17 cellular contexts compared by ENCODE assay signal in the genomic region with DNA sequence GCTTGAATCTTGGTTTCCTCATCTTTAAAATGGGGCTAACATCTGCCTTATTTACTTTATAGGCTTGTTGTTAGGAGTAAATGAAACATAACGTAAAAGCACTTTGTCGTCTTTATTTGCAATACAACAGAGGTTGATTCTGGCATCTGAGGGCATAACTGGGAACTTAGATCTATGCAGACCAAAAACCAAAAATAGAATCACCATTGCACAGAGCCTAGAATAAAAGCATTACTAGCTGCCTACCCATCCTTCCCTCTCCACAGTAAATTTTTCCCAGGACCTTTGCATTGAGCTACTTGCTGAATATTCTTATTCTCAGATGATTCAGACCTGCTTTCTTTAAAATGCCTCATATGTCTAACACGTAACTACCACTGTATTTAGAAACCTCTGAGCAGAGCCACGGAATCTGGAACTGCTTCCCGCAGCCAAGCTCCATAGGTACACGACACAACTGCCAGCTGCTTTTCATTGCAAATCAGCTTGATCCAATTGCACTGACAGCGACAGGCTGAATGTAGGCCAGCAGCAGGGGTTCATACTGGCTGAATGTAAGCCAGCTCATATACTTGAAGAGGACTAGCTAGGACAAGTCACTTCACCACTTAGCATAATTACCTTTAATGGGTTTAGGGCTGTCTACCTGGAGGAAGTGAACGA. TPM values are rescaled to one million over a fixed set of nuclear protein-coding genes. Genes with fewer than 3 reads are reported as not detected.
DNase-seq lines count a peak whose midpoint lies in the region; ATAC-seq and TF ChIP-seq lines count a peak whose summit lies in the region.
"Had no signal": no experiment of that assay in that cellular context is flagged by ENCODE, and none has a peak within 500 bp of the region (broad histone marks: within the 10 kb centered on the region; RNA-seq: fewer than 3 reads in every experiment).

No MANE protein-coding gene starts in this region.

- no peaks in the 10 kb centered on the region for H3K4me1 Mint-ChIP-seq in progenitor cell of endocrine pancreas (ENCODE audit: low read depth)

- no peak overlapping the region for H3K4me3 Mint-ChIP-seq in progenitor cell of endocrine pancreas (ENCODE audit: low read depth)
- H3K4me3 Mint-ChIP-seq: dendritic cell treated with granulocyte-macrophage colony-stimulating factor and Interleukin-4, amounts not matched to agents 40 ng/mL and 50 ng/mL, for 4 days had no signal

- no peak for ATAC-seq in GM21367 (IDR thresholded peaks at IDR 0.05; ENCODE audit: unreplicated experiment)
- ATAC-seq: activated naive CD4-positive, alpha-beta T cell treated with anti-CD3 and anti-CD28 coated beads, Interleukin-2, amount 50 U/mL, for 72 hours; gastroesophageal sphincter; GM12878 had no signal

- H3K27me3 ChIP-seq in dorsolateral prefrontal cortex (no peaks in the 10 kb centered on the region), stomach (no peaks in the 10 kb centered on the region)
- H3K27me3 ChIP-seq: gastroesophageal sphincter had no signal

- WGBS in stomach, 5 donors, result 83 to 90% (median 90%) methylated on average over 8 of the region's 8 CpGs

- intact Hi-C loops in dorsolateral prefrontal cortex (cut with DNase I) (no loop called here), stomach (cut with DNase I; ENCODE audit: low total_unique reads) (no loop called here)

- no peak for TF ChIP-seq EP300 in stomach (IDR thresholded peaks at IDR 0.05)

- H3K36me3 ChIP-seq in stomach, result no peaks in the 10 kb centered on the region
- H3K36me3 ChIP-seq: gastroesophageal sphincter, prostate gland had no signal

- TF ChIP-seq POLR2A in stomach (IDR thresholded peaks at IDR 0.05), result no peak

- no peaks in the 10 kb centered on the region for H3K36me3 Mint-ChIP-seq in progenitor cell of endocrine pancreas (ENCODE audit: insufficient read depth)
- H3K36me3 Mint-ChIP-seq: activated naive CD4-positive, alpha-beta T cell treated with anti-CD3 and anti-CD28 coated beads, Interleukin-2, amount 50 U/mL, for 72 hours had no signal

- no peaks in the 10 kb centered on the region for H3K9me3 ChIP-seq in stomach
- H3K9me3 ChIP-seq: gastroesophageal sphincter, prostate gland had no signal

- no peak overlapping the region for H3K27ac Mint-ChIP-seq in progenitor cell of endocrine pancreas
- H3K27ac Mint-ChIP-seq: activated naive CD4-positive, alpha-beta T cell treated with anti-CD3 and anti-CD28 coated beads, Interleukin-2, amount 50 U/mL, for 72 hours; dendritic cell treated with granulocyte-macrophage colony-stimulating factor and Interleukin-4, amounts not matched to agents 40 ng/mL and 50 ng/mL, for 4 days had no signal

- H3K27me3 Mint-ChIP-seq in progenitor cell of endocrine pancreas, result peaks cover 9% of the 10 kb centered on the region
- H3K27me3 Mint-ChIP-seq: dendritic cell treated with granulocyte-macrophage colony-stimulating factor and Interleukin-4, amounts not matched to agents 40 ng/mL and 50 ng/mL, for 4 days had no signal

- H3K4me3 ChIP-seq in dorsolateral prefrontal cortex, result no peak overlapping the region
- no peak overlapping the region for H3K4me3 ChIP-seq in stomach
- H3K4me3 ChIP-seq: gastroesophageal sphincter, GM12878, lung, PC-9, prostate gland had no signal

- no peaks in the 10 kb centered on the region for H3K9me3 Mint-ChIP-seq in progenitor cell of endocrine pancreas (ENCODE audit: low read depth)
- H3K9me3 Mint-ChIP-seq: activated naive CD4-positive, alpha-beta T cell treated with anti-CD3 and anti-CD28 coated beads, Interleukin-2, amount 50 U/mL, for 72 hours; dendritic cell treated with granulocyte-macrophage colony-stimulating factor and Interleukin-4, amounts not matched to agents 40 ng/mL and 50 ng/mL, for 4 days had no signal

- H3K27ac ChIP-seq in dorsolateral prefrontal cortex, result peak overlapping the region in 14 of 59 donors; percentile 7 to 59 (median 20)
- H3K27ac ChIP-seq in stomach, result no peak overlapping the region
- H3K27ac ChIP-seq: gastroesophageal sphincter, PC-9, prostate gland had no signal

- peak; percentile 32 for DNase-seq in NCI-H1092 (lab: John Stamatoyannopoulos, UW)
- no peak for DNase-seq in NCI-H1092 treated with DMSO at 0.1 percent for 48 hours (lab: John Stamatoyannopoulos, UW)
- DNase-seq in NCI-H345 (lab: John Stamatoyannopoulos, UW), result peak; percentile 96
- DNase-seq in dorsolateral prefrontal cortex, result peak in 7 of 10 donors; percentile 27 to 56 (median 52)
- DNase-seq in putamen (ENCODE audit: low spot score), result peak; percentile 50
- DNase-seq in progenitor cell of endocrine pancreas (ENCODE audit: low spot score, unreplicated experiment), result no peak
- no peak for DNase-seq in stomach
- DNase-seq: 8988T, Karpas-422, PC-9 had no signal

- H3K4me1 ChIP-seq in stomach, result peaks cover 0 to 10% (median 4%) of the 10 kb centered on the region in 4 donors
- H3K4me1 ChIP-seq: prostate gland had no signal

- TF ChIP-seq CTCF in dorsolateral prefrontal cortex (IDR thresholded peaks at IDR 0.05 in 54 of 56, conservative IDR thresholded peaks at IDR 0.05 in 2 of 56; ENCODE audit: low read depth in 1 of 56, partially characterized antibody in 56 of 56) (no peak), progenitor cell of endocrine pancreas (IDR thresholded peaks at IDR 0.05; ENCODE audit: unreplicated experiment) (no peak), stomach (IDR thresholded peaks at IDR 0.05) (no peak)

RNA-seq across cellular contexts. Expression of gene SERBP1, which starts 33.2 kb away (rescaled TPM):
- total RNA-seq in dorsolateral prefrontal cortex, result 100 to 1,000 TPM in 8 of 120 experiments, 10 to 100 TPM in 112; 69.2 to 109 (median 88.4) TPM
- 265 and 268 TPM in 2 replicates for total RNA-seq in progenitor cell of endocrine pancreas
- total RNA-seq in stomach, result 100 to 1,000 TPM in 3 of 5 donors, 10 to 100 TPM in 2; 66.1 to 240 (median 146) TPM
- polyA plus RNA-seq in stomach, result 100 to 1,000 TPM in 2 of 3 donors, 10 to 100 TPM in 1; 92.9 to 155 (median 114) TPM

Comparison
In these comparisons a context has a peak if more than half of its experiments do, and no peak if none do; other contexts are left out.
1. DNase-seq: peak in NCI-H1092 (single experiment), NCI-H345 (single experiment), dorsolateral prefrontal cortex (7 of 10) and putamen (single experiment); none in NCI-H1092 treated with DMSO at 0.1 percent for 48 hours (single experiment), progenitor cell of endocrine pancreas (single experiment) and stomach (single experiment).